Comparison of ENCODE assay signal across 8 cellular contexts in the genomic region with DNA sequence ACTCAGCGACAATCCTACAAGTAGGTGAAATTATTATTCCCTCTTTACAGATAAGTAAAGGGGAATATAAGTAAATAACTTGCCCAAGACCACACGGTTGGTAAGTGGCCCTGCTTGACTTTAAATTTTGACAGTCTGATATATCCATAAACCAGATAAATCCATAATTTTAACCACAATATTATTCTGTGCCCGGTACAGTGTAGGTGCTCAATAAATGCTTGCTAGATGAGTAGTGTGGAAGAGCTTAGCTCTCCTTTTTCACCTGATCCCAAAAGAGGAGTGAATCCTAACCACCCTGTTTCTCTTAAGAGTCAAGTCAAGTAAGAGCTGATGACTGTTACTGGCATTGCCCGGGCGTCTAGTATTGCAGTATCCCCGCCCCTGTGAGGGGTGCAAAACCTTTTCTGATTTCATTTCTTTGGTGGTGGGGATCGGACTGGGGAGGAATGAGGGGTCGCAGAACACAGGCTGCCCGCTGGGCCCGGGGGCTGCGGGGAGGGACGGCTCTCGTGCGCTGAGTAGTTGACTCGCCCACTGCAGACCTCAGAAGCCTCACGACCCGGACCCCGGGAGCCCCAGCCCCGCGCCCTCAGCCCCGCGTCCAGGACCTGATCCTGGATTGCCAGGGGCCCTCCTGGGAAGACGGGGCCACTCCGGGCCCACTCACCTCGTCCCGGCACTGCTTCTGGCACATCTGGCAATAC. TPM values are rescaled to one million over a fixed set of nuclear protein-coding genes. Genes with fewer than 3 reads are reported as not detected.
DNase-seq lines count a peak whose midpoint lies in the region; ATAC-seq and TF ChIP-seq lines count a peak whose summit lies in the region.

No MANE protein-coding gene starts in this region.

- peak overlapping the region; percentile 72 for H3K4me3 ChIP-seq in SU-DHL-6 (ENCODE audit: insufficient read depth, low read length, poor library complexity, severe bottlenecking)
- peak overlapping the region; percentile 94 for H3K4me3 ChIP-seq in left ventricle myocardium inferior
- peak overlapping the region; percentile 94 for H3K4me3 ChIP-seq in smooth muscle cell

- intact Hi-C loops in left ventricle myocardium inferior (cut with micrococcal nuclease): no loop called here

- H3K9me3 ChIP-seq in SU-DHL-6 (ENCODE audit: insufficient read depth, low read length) (no peaks in the 10 kb centered on the region), left ventricle myocardium inferior (replicated peaks) (no peaks in the 10 kb centered on the region), smooth muscle cell (replicated peaks; ENCODE audit: low read depth) (no peaks in the 10 kb centered on the region)

- ATAC-seq in HG02943 (IDR thresholded peaks at IDR 0.05; ENCODE audit: low read depth, unreplicated experiment): peak; percentile 15

- H3K36me3 Mint-ChIP-seq in activated CD4-positive, alpha-beta T cell treated with anti-CD3 and anti-CD28 coated beads, Interleukin-2, amount 10 ng/mL, durations not matched to agents 7 days and 5 days (ENCODE audit: low read depth): peaks cover 20% of the 10 kb centered on the region

- H3K27ac ChIP-seq in SU-DHL-6 (ENCODE audit: low read depth, low read length) (no peak overlapping the region), left ventricle myocardium inferior (replicated peaks) (peak overlapping the region; percentile 97), smooth muscle cell (ENCODE audit: low read depth) (peak overlapping the region; percentile 65)

- no peaks in the 10 kb centered on the region for H3K9me2 ChIP-seq in SU-DHL-6 (replicated peaks; ENCODE audit: insufficient read depth, low read length)

- peak overlapping the region; percentile 56 for H2AFZ ChIP-seq in SU-DHL-6 (ENCODE audit: low read depth, low read length, severe bottlenecking)
- peak overlapping the region; percentile 94 for H2AFZ ChIP-seq in smooth muscle cell (ENCODE audit: low read depth)

- H3K36me3 ChIP-seq in SU-DHL-6 (ENCODE audit: low read length): no peaks in the 10 kb centered on the region
- peaks cover 5% of the 10 kb centered on the region for H3K36me3 ChIP-seq in left ventricle myocardium inferior
- no peaks in the 10 kb centered on the region for H3K36me3 ChIP-seq in smooth muscle cell (ENCODE audit: low read depth)

- H3K4me1 Mint-ChIP-seq in activated CD4-positive, alpha-beta T cell treated with anti-CD3 and anti-CD28 coated beads, Interleukin-2, amount 10 ng/mL, durations not matched to agents 7 days and 5 days: peaks cover 47% of the 10 kb centered on the region

- 5% methylated on average over 25 of the region's 26 CpGs for WGBS in smooth muscle cell (ENCODE audit: low lambda C conversion rate)

- no peaks in the 10 kb centered on the region for H3F3A ChIP-seq in SU-DHL-6 (ENCODE audit: insufficient read depth)
- H3F3A ChIP-seq in smooth muscle cell (ENCODE audit: low read depth): no peaks in the 10 kb centered on the region

- H3K27ac Mint-ChIP-seq in activated CD4-positive, alpha-beta T cell treated with anti-CD3 and anti-CD28 coated beads, Interleukin-2, amount 10 ng/mL, durations not matched to agents 7 days and 5 days: no peak overlapping the region

- peaks cover 17% of the 10 kb centered on the region for H4K20me1 ChIP-seq in SU-DHL-6 (ENCODE audit: low read depth, low read length)
- H4K20me1 ChIP-seq in smooth muscle cell (ENCODE audit: low read depth): peaks cover 89% of the 10 kb centered on the region

- H3K27me3 Mint-ChIP-seq in activated CD4-positive, alpha-beta T cell treated with anti-CD3 and anti-CD28 coated beads, Interleukin-2, amount 10 ng/mL, durations not matched to agents 7 days and 5 days: no peaks in the 10 kb centered on the region

- no peak overlapping the region for H3K4me3 Mint-ChIP-seq in activated CD4-positive, alpha-beta T cell treated with anti-CD3 and anti-CD28 coated beads, Interleukin-2, amount 10 ng/mL, durations not matched to agents 7 days and 5 days

- H3K4me1 ChIP-seq in left ventricle myocardium inferior (peaks cover 97% of the 10 kb centered on the region), smooth muscle cell (ENCODE audit: low read depth) (peaks cover 29% of the 10 kb centered on the region)

- H3K4me2 ChIP-seq in SU-DHL-6 (ENCODE audit: low read depth, low read length, poor library complexity, severe bottlenecking): peak overlapping the region; percentile 79
- peak overlapping the region; percentile 86 for H3K4me2 ChIP-seq in smooth muscle cell

- no peaks in the 10 kb centered on the region for H3K9me3 Mint-ChIP-seq in activated CD4-positive, alpha-beta T cell treated with anti-CD3 and anti-CD28 coated beads, Interleukin-2, amount 10 ng/mL, durations not matched to agents 7 days and 5 days

- TF ChIP-seq CTCF in SU-DHL-6 (IDR thresholded peaks at IDR 0.05; ENCODE audit: insufficient read depth, low read length, poor library complexity, severe bottlenecking): no peak
- TF ChIP-seq CTCF in left ventricle myocardium inferior (IDR thresholded peaks at IDR 0.05; ENCODE audit: borderline replicate concordance): no peak
- no peak for TF ChIP-seq CTCF in smooth muscle cell (IDR thresholded peaks at IDR 0.05; ENCODE audit: borderline replicate concordance, insufficient read depth, poor library complexity, severe bottlenecking)

- peak overlapping the region; percentile 91 for H3K9ac ChIP-seq in SU-DHL-6 (ENCODE audit: low read length)
- H3K9ac ChIP-seq in smooth muscle cell (ENCODE audit: low read depth): peak overlapping the region; percentile 97

- DNase-seq in activated CD4-positive, alpha-beta T cell treated with anti-CD3 and anti-CD28 coated beads, Interleukin-2, amount 10 ng/mL, durations not matched to agents 7 days and 5 days: peak; percentile 10
- no peak for DNase-seq in activated CD4-positive, alpha-beta T cell treated with anti-CD3 and anti-CD28 coated beads, Interleukin-2, amount 50 U/mL, for 4 hours
- no peak for DNase-seq in left ventricle myocardium inferior
- DNase-seq in smooth muscle cell (lab: John Stamatoyannopoulos, UW; ENCODE audit: unreplicated experiment): no peak
- no peak for DNase-seq in activated effector memory CD4-positive, alpha-beta T cell treated with Interleukin-2 at 50 U/mL for 16 hours
- no peak for DNase-seq in NCI-H510A (lab: John Stamatoyannopoulos, UW)

- H3K79me2 ChIP-seq in SU-DHL-6 (ENCODE audit: insufficient read depth, low read length) (peaks cover 98% of the 10 kb centered on the region), smooth muscle cell (ENCODE audit: low read depth) (peaks cover 98% of the 10 kb centered on the region)

- no peaks in the 10 kb centered on the region for H3K27me3 ChIP-seq in SU-DHL-6 (ENCODE audit: low read length)
- H3K27me3 ChIP-seq in left ventricle myocardium inferior (ENCODE audit: low read depth): no peaks in the 10 kb centered on the region
- no peaks in the 10 kb centered on the region for H3K27me3 ChIP-seq in smooth muscle cell (ENCODE audit: low read depth)

- CTCF ChIA-PET in activated CD4-positive, alpha-beta T cell treated with anti-CD3 and anti-CD28 coated beads, Interleukin-2, amount 10 ng/mL, durations not matched to agents 7 days and 5 days (lab: Charles Lee): interaction anchor here (0.9 to 1.7 kb wide), 7 partner anchors 11 to 46 kb away, joined by 3 to 7 read pairs (median 4); a partner anchor contains a TSS

- POLR2A ChIA-PET in activated CD4-positive, alpha-beta T cell treated with anti-CD3 and anti-CD28 coated beads, Interleukin-2, amount 10 ng/mL, durations not matched to agents 7 days and 5 days (lab: Charles Lee): interaction anchor here (0.6 kb wide), 1 partner anchor 11 kb away, joined by 3 read pairs; no protein-coding TSS in a partner anchor

RNA-seq across cellular contexts. Expression of a gene that starts 0.5 kb away (rescaled TPM):
- total RNA-seq in activated CD4-positive, alpha-beta T cell treated with anti-CD3 and anti-CD28 coated beads, Interleukin-2, amount 10 ng/mL, durations not matched to agents 7 days and 5 days: 10 to 100 TPM; 12.9 to 14.8 TPM
- total RNA-seq in left ventricle myocardium inferior: 10.0 TPM
- 14.0 and 27.9 TPM in 2 replicates for total RNA-seq in smooth muscle cell
- polyA plus RNA-seq in smooth muscle cell: 11.5 and 14.3 TPM in 2 replicates

RNA-seq across cellular contexts. Expression of a gene that starts 0.7 kb away (rescaled TPM):
- total RNA-seq in activated CD4-positive, alpha-beta T cell treated with anti-CD3 and anti-CD28 coated beads, Interleukin-2, amount 10 ng/mL, durations not matched to agents 7 days and 5 days: 100 to 1,000 TPM; 256 to 286 TPM
- 743 TPM for total RNA-seq in left ventricle myocardium inferior
- total RNA-seq in smooth muscle cell: 352 and 395 TPM in 2 replicates
- polyA plus RNA-seq in smooth muscle cell: 204 and 206 TPM in 2 replicates

RNA-seq across cellular contexts. Expression of a gene that starts 31.0 kb away (rescaled TPM):
- 10 to 100 TPM; 13.9 to 16.4 TPM for total RNA-seq in activated CD4-positive, alpha-beta T cell treated with anti-CD3 and anti-CD28 coated beads, Interleukin-2, amount 10 ng/mL, durations not matched to agents 7 days and 5 days
- total RNA-seq in left ventricle myocardium inferior (12.7 TPM), smooth muscle cell (3.0 and 3.7 TPM in 2 replicates)
- polyA plus RNA-seq in smooth muscle cell: 7.0 and 7.3 TPM in 2 replicates
